In the genomic region with DNA sequence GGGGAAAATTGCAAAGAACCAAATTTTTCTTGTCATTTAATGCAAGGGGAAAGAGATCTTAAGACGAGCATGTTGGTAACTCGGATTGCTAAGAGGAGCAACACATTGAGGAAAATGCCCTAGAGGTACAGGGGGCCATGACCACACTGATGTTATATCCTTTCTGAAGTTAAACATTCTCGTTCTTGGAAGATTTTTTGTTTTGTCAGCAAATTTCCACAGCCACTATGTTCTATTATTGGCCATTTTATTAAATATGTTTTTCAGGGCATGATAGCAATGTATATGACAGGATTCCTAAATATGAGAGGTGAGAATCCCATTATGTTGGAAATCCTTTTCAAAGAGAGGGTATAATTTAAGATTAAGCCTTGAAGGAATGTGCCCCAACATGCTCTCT, we compare ENCODE assay signal across 9 cellular contexts.
"Had no signal": no experiment of that assay in that cellular context is flagged by ENCODE, and none has a peak within 500 bp of the region (broad histone marks: within the 10 kb centered on the region; RNA-seq: fewer than 3 reads in every experiment).

No MANE protein-coding gene starts in this region.

- H3K9ac ChIP-seq: GM23248, KMS-11 had no signal

- H3K4me3 Mint-ChIP-seq: H9 had no signal

- H3K27ac Mint-ChIP-seq: H9 had no signal

- H2AFZ ChIP-seq: GM23248 had no signal

- H3K27ac ChIP-seq: GM23248, KMS-11 had no signal

- DNase-seq: GM23248, GOT3, H9, HCEC 1CT, Karpas-422, KBM-7 had no signal

- H3K4me2 ChIP-seq: KMS-11 had no signal

- FAIRE-seq: H54, HTR-8/SVneo had no signal

- H3K9me3 Mint-ChIP-seq: H9 had no signal

- H3K4me1 Mint-ChIP-seq: H9 had no signal

- H3K4me3 ChIP-seq: GM23248 had no signal
